ENCODE assay signal across 13 cellular contexts in genomic region chr3:20023663-20024417, GRCh38. TPM values are rescaled to one million over a fixed set of nuclear protein-coding genes. Genes with fewer than 3 reads are reported as not detected.
A peak's percentile ranks its signal among the peaks of the same experiment; 100 is the strongest.
DNase-seq lines count a peak whose midpoint lies in the region; ATAC-seq and TF ChIP-seq lines count a peak whose summit lies in the region.
"Had no signal": no experiment of that assay in that cellular context is flagged by ENCODE, and none has a peak within 500 bp of the region (broad histone marks: within the 10 kb centered on the region; RNA-seq: fewer than 3 reads in every experiment).

No MANE protein-coding gene starts in this region.

- peaks cover 0 to 6% (median 2%) of the 10 kb centered on the region in 3 donors for H3K27me3 Mint-ChIP-seq in CD14-positive monocyte (ENCODE audit: low read depth in 3 of 3)

- H3K4me1 Mint-ChIP-seq in CD14-positive monocyte: peaks cover 8% of the 10 kb centered on the region

- no peak overlapping the region for H3K4me3 Mint-ChIP-seq in CD14-positive monocyte

- no peaks in the 10 kb centered on the region for H3K36me3 Mint-ChIP-seq in CD14-positive monocyte

- H3K27ac Mint-ChIP-seq in CD14-positive monocyte: no peak overlapping the region

- H3K9me3 ChIP-seq in HAP-1: no peaks in the 10 kb centered on the region

- ATAC-seq in sciatic nerve (peak; percentile 94), HG02763 (IDR thresholded peaks at IDR 0.05; ENCODE audit: unreplicated experiment) (no peak)
- ATAC-seq: SK-N-SH treated with all-trans-retinoic acid at 6 μM for 48 hours had no signal

- no peaks in the 10 kb centered on the region for H3K36me3 ChIP-seq in HAP-1 (replicated peaks)

- peaks cover 0 to 3% (median 0%) of the 10 kb centered on the region in 7 donors for H3K9me3 Mint-ChIP-seq in CD14-positive monocyte

- intact Hi-C loops in sciatic nerve (cut with DNase I) (no loop called here), CD14-positive monocyte (cut with micrococcal nuclease) (no loop called here)

- TF ChIP-seq CTCF in CD14-positive monocyte (IDR thresholded peaks at IDR 0.05): no peak

- in situ Hi-C loops in HAP-1 (cut with MboI; ENCODE audit: low sequenced_read_pairs): no loop called here

- H3K27me3 ChIP-seq in HAP-1 (ENCODE audit: low read depth): no peaks in the 10 kb centered on the region

- H3K4me1 ChIP-seq in HAP-1: peaks cover 14% of the 10 kb centered on the region

- no peak overlapping the region for H3K4me3 ChIP-seq in HAP-1

- DNase-seq in HAP-1 (ENCODE audit: low spot score in 2 of 2): peak; percentile 28 to 63
- peak in 40 of 56 donors; percentile 4 to 66 (median 36) for DNase-seq in amygdala (lab: John Stamatoyannopoulos, UW)
- DNase-seq in hippocampal formation (lab: John Stamatoyannopoulos, UW): peak; percentile 36 to 43
- peak; percentile 67 for DNase-seq in sciatic nerve (ENCODE audit: low spot score)
- DNase-seq in CD14-positive monocyte (ENCODE audit: low spot score): no peak
- no peak for DNase-seq in activated CD4-positive, CD25-positive, alpha-beta regulatory T cell treated with anti-CD3 and anti-CD28 coated beads, Interleukin-2, amount 50 U/mL, for 72 hours
- no peak for DNase-seq in activated CD4-positive, alpha-beta T cell treated with anti-CD3 and anti-CD28 coated beads, Interleukin-2, amount 50 U/mL, for 48 hours
- DNase-seq: activated gamma-delta T cell; NCI-H1417 treated with DMSO at 0.1 percent for 48 hours; stimulated activated CD8-positive, alpha-beta memory T cell treated with anti-CD3 and anti-CD28 coated beads, Interleukin-4, amount 100 ng/mL, for 48 hours had no signal

RNA-seq across cellular contexts. Expression of gene PP2D1, which starts 11.8 kb away (rescaled TPM):
- not detected for total RNA-seq in sciatic nerve
- under 1 TPM; 0.41 to 0.56 TPM for polyA plus RNA-seq in CD14-positive monocyte
- polyA plus RNA-seq: neural cell had no signal

RNA-seq across cellular contexts. Expression of gene KAT2B, which starts 16.4 kb away (rescaled TPM):
- 69.9 TPM for total RNA-seq in sciatic nerve
- polyA plus RNA-seq in CD14-positive monocyte: 1 to 10 TPM; 2.7 to 3.5 TPM

Comparison
In these comparisons a context has a peak if more than half of its experiments do, and no peak if none do; other contexts are left out.
1. DNase-seq: peak in HAP-1 (2 of 2), amygdala (40 of 56), hippocampal formation (2 of 2) and sciatic nerve (single experiment); none in CD14-positive monocyte (single experiment), activated CD4-positive, CD25-positive, alpha-beta regulatory T cell treated with anti-CD3 and anti-CD28 coated beads, Interleukin-2, amount 50 U/mL, for 72 hours (single experiment) and activated CD4-positive, alpha-beta T cell treated with anti-CD3 and anti-CD28 coated beads, Interleukin-2, amount 50 U/mL, for 48 hours (0 of 2).